8 cellular contexts compared by ENCODE assay signal in genomic region chr1:154955718-154956513, GRCh38. TPM values are rescaled to one million over a fixed set of nuclear protein-coding genes. Genes with fewer than 3 reads are reported as not detected.
A peak's percentile ranks its signal among the peaks of the same experiment; 100 is the strongest.
DNase-seq lines count a peak whose midpoint lies in the region; ATAC-seq and FAIRE-seq lines count a peak whose summit lies in the region.

Gene PBXIP1, minus strand, starts transcription at chr1:154956099. Its CDS starts 2,378 bp downstream, at chr1:154953721.

- peak; percentile 85 to 93 for DNase-seq in AML-193 (lab: John Stamatoyannopoulos, UW)
- DNase-seq in GM19239 (ENCODE audit: insufficient read length, low spot score): peak; percentile 94
- peak; percentile 80 for DNase-seq in HK-2 (ENCODE audit: unreplicated experiment)
- peak; percentile 91 for DNase-seq in NCI-H748 treated with DMSO at 0.1 percent for 48 hours (lab: John Stamatoyannopoulos, UW)
- DNase-seq in activated CD4-positive, alpha-beta T cell treated with anti-CD3 and anti-CD28 coated beads, Interleukin-2, amount 50 U/mL, for 1 hour: peak; percentile 74
- peak; percentile 92 for DNase-seq in dedifferentiated amniotic fluid mesenchymal stem cell (ENCODE audit: extremely low spot score)
- DNase-seq in left colon: peak; percentile 74 to 82
- DNase-seq in stimulated activated CD4-positive, alpha-beta T cell treated with anti-CD3 and anti-CD28 coated beads, Interleukin-1b, Interleukin-23, amount 100 ng/mL, for 4 hours (ENCODE audit: low read depth in 2 of 2): peak; percentile 42 to 69

- ATAC-seq in left colon: peak; percentile 85

- FAIRE-seq in GM19239 (lab: Jason Lieb, UNC): peak; percentile 96

- intact Hi-C loops in left colon (cut with DNase I, micrococcal nuclease): no loop called here

RNA-seq across cellular contexts. Expression of gene PBXIP1, which starts in this region (rescaled TPM):
- total RNA-seq in left colon: 10 to 100 TPM; 33.4 to 61.2 TPM

Comparison
In these comparisons a context has a peak if more than half of its experiments do, and no peak if none do; other contexts are left out.
1. Peak in every context shown above with its lines: DNase-seq and ATAC-seq.